ENCODE assay signal across 24 cellular contexts in the genomic region with DNA sequence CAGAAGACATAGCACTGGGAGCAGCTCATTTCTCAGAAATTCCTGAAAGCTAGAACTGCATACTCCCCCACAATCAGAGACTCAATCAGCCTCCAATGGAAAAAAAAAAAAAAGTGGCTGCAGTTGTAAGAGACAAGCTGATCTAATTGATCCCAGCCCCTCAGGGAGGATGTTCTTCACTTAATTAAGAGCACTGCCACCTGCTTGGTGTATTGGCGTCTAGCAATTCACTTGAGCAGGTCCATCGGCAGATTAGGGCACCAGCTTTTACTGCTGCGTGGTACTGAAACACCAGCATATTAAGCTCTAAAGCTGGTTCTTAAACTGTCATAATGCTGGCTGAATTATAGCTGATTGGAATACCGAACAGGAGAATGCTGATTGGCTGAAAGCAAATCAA.
"Had no signal": no experiment of that assay in that cellular context is flagged by ENCODE, and none has a peak within 500 bp of the region (broad histone marks: within the 10 kb centered on the region; RNA-seq: fewer than 3 reads in every experiment).

No MANE protein-coding gene starts in this region.

- H3K36me3 Mint-ChIP-seq: activated naive CD8-positive, alpha-beta T cell had no signal

- H3K27ac Mint-ChIP-seq: activated naive CD8-positive, alpha-beta T cell; activated T-cell treated with anti-CD3 and anti-CD28 coated beads, Interleukin-2, amount 50 U/mL, for 72 hours had no signal

- H3K4me3 Mint-ChIP-seq: activated naive CD8-positive, alpha-beta T cell; activated T-cell treated with anti-CD3 and anti-CD28 coated beads, Interleukin-2, amount 50 U/mL, for 72 hours; central memory CD8-positive, alpha-beta T cell; nephron had no signal

- H3K9me3 Mint-ChIP-seq: nephron had no signal

- FAIRE-seq: bronchial epithelial cell, endometrium, frontal cortex, islet of Langerhans, pancreas had no signal

- H3K27ac ChIP-seq: epithelial cell of prostate, left ventricle myocardium inferior, pancreas, right lobe of liver, testis, transverse colon had no signal

- H3K36me3 ChIP-seq: left ventricle myocardium inferior, pancreas, right lobe of liver, transverse colon had no signal

- H3K27me3 ChIP-seq: pancreas, right lobe of liver, testis, transverse colon had no signal

- H3K9me3 ChIP-seq: left ventricle myocardium inferior, pancreas, right lobe of liver, testis, transverse colon had no signal

- ATAC-seq: activated T-cell treated with anti-CD3 and anti-CD28 coated beads, Interleukin-2, amount 50 U/mL, for 72 hours; pancreas; right lobe of liver; stimulated activated naive CD8-positive, alpha-beta T cell treated with anti-CD3 and anti-CD28 coated beads, Interleukin-15, Interleukin-2, amounts not matched to agents 100 U/mL and 50 U/mL, for 24 hours had no signal

- H3K4me1 ChIP-seq: left ventricle myocardium inferior, pancreas, right lobe of liver, testis, transverse colon had no signal

- H3K4me1 Mint-ChIP-seq: central memory CD8-positive, alpha-beta T cell had no signal

- H3K27me3 Mint-ChIP-seq: activated naive CD8-positive, alpha-beta T cell; central memory CD8-positive, alpha-beta T cell had no signal

- DNase-seq: activated CD4-positive, alpha-beta T cell treated with anti-CD3 and anti-CD28 coated beads for 4 hours; activated CD4-positive, alpha-beta T cell treated with anti-CD3 and anti-CD28 coated beads, Interleukin-2, amount 50 U/mL, for 4 hours; activated naive CD4-positive, alpha-beta T cell treated with Interleukin-2 at 50 U/mL for 16 hours; activated T-cell treated with anti-CD3 and anti-CD28 coated beads for 4 hours; activated T-cell treated with anti-CD3 and anti-CD28 coated beads, Interleukin-2, amount 50 U/mL, for 72 hours; anterior cingulate cortex; dermis blood vessel endothelial cell; effector CD8-positive, alpha-beta T cell; left ventricle myocardium inferior; pancreas; right lobe of liver; stimulated activated CD4-positive, alpha-beta T cell treated with anti-CD3 and anti-CD28 coated beads, Interleukin-2, amount 100 ng/mL, for 48 hours; stimulated activated naive CD8-positive, alpha-beta T cell treated with anti-CD3 and anti-CD28 coated beads, Interleukin-15, Interleukin-2, amounts not matched to agents 100 U/mL and 50 U/mL, for 24 hours; testis; transverse colon had no signal

- H3K4me3 ChIP-seq: left ventricle myocardium inferior, lung, pancreas, right lobe of liver, testis, transverse colon had no signal
